ENCODE assay signal across 1 cellular context in genomic region chr21:44300262-44300959, GRCh38.
TF ChIP-seq lines count a peak whose summit lies in the region.

No MANE protein-coding gene starts in this region.

TF ChIP-seq in HepG2, 621 proteins besides CTCF, POLR2A, EP300 and RAD21 (continued from another document and continues in another):
- TF ChIP-seq PRDM10 (CRISPR knock-in tag; IDR thresholded peaks at IDR 0.05; ENCODE audit: low read depth) (no peak), GFI1 (CRISPR knock-in tag; IDR thresholded peaks at IDR 0.05; ENCODE audit: borderline replicate concordance) (no peak), SNAI1 (CRISPR knock-in tag; IDR thresholded peaks at IDR 0.05; ENCODE audit: borderline replicate concordance) (no peak), SATB2 (CRISPR knock-in tag; IDR thresholded peaks at IDR 0.05) (no peak), TARDBP (CRISPR knock-in tag; IDR thresholded peaks at IDR 0.05) (no peak), FOXO4 (CRISPR knock-in tag; conservative IDR thresholded peaks at IDR 0.05) (no peak), KDM6A (CRISPR knock-in tag; IDR thresholded peaks at IDR 0.05; ENCODE audit: low read depth) (no peak), KLF6 (CRISPR knock-in tag; IDR thresholded peaks at IDR 0.05) (no peak), JUN (CRISPR knock-in tag; IDR thresholded peaks at IDR 0.05) (no peak), ZHX2 (IDR thresholded peaks at IDR 0.05; ENCODE audit: low read depth) (no peak), ZHX2 (CRISPR knock-in tag; IDR thresholded peaks at IDR 0.05; ENCODE audit: borderline replicate concordance) (no peak), MLX (CRISPR knock-in tag; IDR thresholded peaks at IDR 0.05) (no peak), GMEB2 (CRISPR knock-in tag; IDR thresholded peaks at IDR 0.05; ENCODE audit: low read depth) (no peak), ZNF124 (CRISPR knock-in tag; IDR thresholded peaks at IDR 0.05) (no peak), ZNF597 (CRISPR knock-in tag; IDR thresholded peaks at IDR 0.05) (no peak), DNMT1 (CRISPR knock-in tag; IDR thresholded peaks at IDR 0.05) (no peak), PPARG (CRISPR knock-in tag; conservative IDR thresholded peaks at IDR 0.05) (no peak), AGO2 (optimal IDR thresholded peaks at IDR 0.05; ENCODE audit: low read depth, low read length) (peak; percentile 65), ELF1 (CRISPR knock-in tag; IDR thresholded peaks at IDR 0.05) (peak; percentile 51), GZF1 (CRISPR knock-in tag; IDR thresholded peaks at IDR 0.05) (0 out of 2 replicates have a peak, but pooled peaks have one; percentile 25), ZNF616 (CRISPR knock-in tag; IDR thresholded peaks at IDR 0.05; ENCODE audit: low read depth) (no peak), UBTF (CRISPR knock-in tag; IDR thresholded peaks at IDR 0.05) (peak; percentile 77), ZBTB44 (CRISPR knock-in tag; IDR thresholded peaks at IDR 0.05) (no peak), ZNF619 (CRISPR knock-in tag; IDR thresholded peaks at IDR 0.05) (no peak), TCF12 (IDR thresholded peaks at IDR 0.05) (no peak), TCF12 (CRISPR knock-in tag; IDR thresholded peaks at IDR 0.05) (0 out of 2 replicates have a peak, but pooled peaks have one; percentile 19), ZNF724P (CRISPR knock-in tag; IDR thresholded peaks at IDR 0.05; ENCODE audit: borderline replicate concordance) (no peak), ZNF10 (CRISPR knock-in tag; IDR thresholded peaks at IDR 0.05; ENCODE audit: borderline replicate concordance, low read depth) (no peak), ZBTB21 (CRISPR knock-in tag; IDR thresholded peaks at IDR 0.05) (no peak), EZH2 (conservative IDR thresholded peaks at IDR 0.05; ENCODE audit: low read depth, low read length) (no peak), SMAD3 (CRISPR knock-in tag; IDR thresholded peaks at IDR 0.05) (no peak), MAZ (IDR thresholded peaks at IDR 0.05; ENCODE audit: borderline replicate concordance, low read depth, low read length) (no peak), MAZ (CRISPR knock-in tag; IDR thresholded peaks at IDR 0.05; ENCODE audit: low read depth) (no peak), HNRNPUL1 (IDR thresholded peaks at IDR 0.05; ENCODE audit: low read depth, low read length) (no peak), NFE2 (CRISPR knock-in tag; IDR thresholded peaks at IDR 0.05) (no peak), ZNF574 (CRISPR knock-in tag; IDR thresholded peaks at IDR 0.05) (no peak), ZNF639 (CRISPR knock-in tag; conservative IDR thresholded peaks at IDR 0.05) (no peak), BRCA1 (CRISPR knock-in tag; IDR thresholded peaks at IDR 0.05) (no peak)
